In genomic region chr6:25387483-25387882, GRCh38 we compare ENCODE assay signal across 20 cellular contexts.
DNase-seq lines count a peak whose midpoint lies in the region; ATAC-seq and TF ChIP-seq lines count a peak whose summit lies in the region.
"Had no signal": no experiment of that assay in that cellular context is flagged by ENCODE, and none has a peak within 500 bp of the region (broad histone marks: within the 10 kb centered on the region; RNA-seq: fewer than 3 reads in every experiment).

No MANE protein-coding gene starts in this region.

- no TSS peak for BruUV-seq in OCI-LY7 (replicated peaks; lab: Mats Ljungman, UMichigan)

- H2AFZ ChIP-seq in OCI-LY7 (ENCODE audit: low read length), result no peak overlapping the region
- H2AFZ ChIP-seq: GM23248 had no signal

- peaks cover 13% of the 10 kb centered on the region for H3K4me1 Mint-ChIP-seq in activated CD4-positive, alpha-beta memory T cell treated with anti-CD3 and anti-CD28 coated beads for 36 hours (ENCODE audit: low read depth)

- peak overlapping the region; percentile 82 for H3K4me2 ChIP-seq in OCI-LY7 (ENCODE audit: low read length)

- peak overlapping the region; percentile 99 for H3K27ac ChIP-seq in OCI-LY7 (ENCODE audit: low read depth, low read length, poor library complexity, severe bottlenecking)
- H3K27ac ChIP-seq: GM23248, uterus had no signal

- no peaks in the 10 kb centered on the region for H3K9me2 ChIP-seq in OCI-LY7 (ENCODE audit: insufficient read depth, low read length)

- H3K79me2 ChIP-seq in OCI-LY7 (ENCODE audit: insufficient read depth, low read depth, low read length), result peaks cover 80% of the 10 kb centered on the region

- no peak overlapping the region for H3K4me3 ChIP-seq in GM06990 (replicated peaks; ENCODE audit: low read depth, low read length)
- H3K4me3 ChIP-seq in OCI-LY7 (ENCODE audit: low read depth, low read length, poor library complexity, severe bottlenecking), result peak overlapping the region; percentile 60
- H3K4me3 ChIP-seq: GM23248, skin epidermis, uterus had no signal

- 0 out of 2 replicates have a peak, but pooled peaks cover 6% of the 10 kb centered on the region for H3K9me3 ChIP-seq in OCI-LY7 (ENCODE audit: low read length)
- H3K9me3 ChIP-seq: uterus had no signal

- no peak overlapping the region for H3K4me3 Mint-ChIP-seq in activated CD4-positive, alpha-beta memory T cell treated with anti-CD3 and anti-CD28 coated beads for 36 hours
- H3K4me3 Mint-ChIP-seq: activated T-helper 1 cell treated with anti-CD3 and anti-CD28 coated beads, Interleukin-12 subunit alpha, Interleukin-12 subunit beta, Interleukin-2, Interleukin-4 antibody, amounts not matched to agents 30 ng/mL and 10 ng/mL and 1 ng/mL, durations not matched to agents 14 hours and 24 hours and 36 hours; stimulated activated naive CD8-positive, alpha-beta T cell treated with anti-CD3 and anti-CD28 coated beads, Interleukin-15, Interleukin-2, amounts not matched to agents 100 ng/mL and 50 ng/mL, for 24 hours had no signal

- DNase-seq in GM06990 (ENCODE audit: extremely low read depth, insufficient read length) (peak; percentile 28), GM19238 (ENCODE audit: insufficient read length, low spot score) (peak; percentile 19), OCI-LY7 (ENCODE audit: low spot score) (peak; percentile 90), posterior cingulate gyrus (no peak)
- DNase-seq in stimulated activated CD4-positive, alpha-beta T cell treated with anti-CD3 and anti-CD28 coated beads, Interleukin-12 subunit alpha, Interleukin-12 subunit beta, amount 100 ng/mL, for 4 hours, result no peak
- DNase-seq in activated CD4-positive, alpha-beta memory T cell treated with anti-CD3 and anti-CD28 coated beads for 36 hours, result no peak
- DNase-seq: ACHN; activated CD4-positive, alpha-beta T cell treated with anti-CD3 and anti-CD28 coated beads, Interleukin-2, amount 50 U/mL, for 4 hours; amniotic stem cell; GM23248; islet precursor cell; NCI-H774; SHP77 treated with DMSO at 0.1 percent for 48 hours; T1000; uterus had no signal

- POLR2A ChIA-PET in OCI-LY7 (lab: Charles Lee), result interaction anchor here (0.6 to 13.5 kb wide), 14 partner anchors 11 to 816 kb away, joined by 3 to 233 read pairs (median 4); partner anchors contain the start of gene CARMIL1
- POLR2A ChIA-PET in activated CD4-positive, alpha-beta memory T cell treated with anti-CD3 and anti-CD28 coated beads for 36 hours (lab: Charles Lee), result no interaction called here

- no peaks in the 10 kb centered on the region for H3K9me3 Mint-ChIP-seq in activated CD4-positive, alpha-beta memory T cell treated with anti-CD3 and anti-CD28 coated beads for 36 hours
- H3K9me3 Mint-ChIP-seq: activated T-helper 1 cell treated with anti-CD3 and anti-CD28 coated beads, Interleukin-12 subunit alpha, Interleukin-12 subunit beta, Interleukin-2, Interleukin-4 antibody, amounts not matched to agents 30 ng/mL and 10 ng/mL and 1 ng/mL, durations not matched to agents 14 hours and 24 hours and 36 hours; stimulated activated naive CD8-positive, alpha-beta T cell treated with anti-CD3 and anti-CD28 coated beads, Interleukin-15, Interleukin-2, amounts not matched to agents 100 ng/mL and 50 ng/mL, for 24 hours had no signal

- CTCF ChIA-PET in OCI-LY7 (lab: Charles Lee; ENCODE audit: unreplicated experiment), result interaction anchor here (1.0 kb wide), 1 partner anchor 9 kb away, joined by 6 read pairs; no protein-coding TSS in a partner anchor
- CTCF ChIA-PET in activated CD4-positive, alpha-beta memory T cell treated with anti-CD3 and anti-CD28 coated beads for 36 hours (lab: Charles Lee), result no interaction called here

- no peaks in the 10 kb centered on the region for H3K36me3 Mint-ChIP-seq in activated CD4-positive, alpha-beta memory T cell treated with anti-CD3 and anti-CD28 coated beads for 36 hours

- H3K4me1 ChIP-seq in OCI-LY7 (ENCODE audit: insufficient read depth, low read length, poor library complexity, severe bottlenecking), result peaks cover 96% of the 10 kb centered on the region

- H4K20me1 ChIP-seq in OCI-LY7 (ENCODE audit: insufficient read depth, low read length), result no peaks in the 10 kb centered on the region

- ATAC-seq in HG02870 (IDR thresholded peaks at IDR 0.05; ENCODE audit: unreplicated experiment), result peak; percentile 77
- no peak for ATAC-seq in HG03025 (IDR thresholded peaks at IDR 0.05; ENCODE audit: low FRiP score, unreplicated experiment)

- H3K27me3 Mint-ChIP-seq in activated CD4-positive, alpha-beta memory T cell treated with anti-CD3 and anti-CD28 coated beads for 36 hours, result no peaks in the 10 kb centered on the region
- H3K27me3 Mint-ChIP-seq: stimulated activated naive CD8-positive, alpha-beta T cell treated with anti-CD3 and anti-CD28 coated beads, Interleukin-15, Interleukin-2, amounts not matched to agents 100 ng/mL and 50 ng/mL, for 24 hours had no signal

- intact Hi-C loops in OCI-LY7 (cut with micrococcal nuclease; ENCODE audit: unreplicated experiment), result loop anchor here (1.0 to 10.0 kb wide), 5 partner anchors 103 to 1757 kb away; a partner anchor contains a TSS
- intact Hi-C loops in activated CD4-positive, alpha-beta memory T cell treated with anti-CD3 and anti-CD28 coated beads for 36 hours (cut with micrococcal nuclease), result no loop called here
- intact Hi-C loops in posterior cingulate gyrus (cut with DNase I), result no loop called here

- H3K27me3 ChIP-seq in GM06990 (replicated peaks; ENCODE audit: control insufficient read depth, insufficient read depth, low read length), result no peaks in the 10 kb centered on the region
- H3K27me3 ChIP-seq: uterus had no signal

- TF ChIP-seq CTCF in GM06990 (IDR thresholded peaks at IDR 0.05; ENCODE audit: insufficient read depth, low read length, poor library complexity, severe bottlenecking), result no peak
- no peak for TF ChIP-seq CTCF in OCI-LY7 (conservative IDR thresholded peaks at IDR 0.05; ENCODE audit: low read length)

- H3K27ac Mint-ChIP-seq in activated CD4-positive, alpha-beta memory T cell treated with anti-CD3 and anti-CD28 coated beads for 36 hours, result no peak overlapping the region
- H3K27ac Mint-ChIP-seq: activated T-helper 1 cell treated with anti-CD3 and anti-CD28 coated beads, Interleukin-12 subunit alpha, Interleukin-12 subunit beta, Interleukin-2, Interleukin-4 antibody, amounts not matched to agents 30 ng/mL and 10 ng/mL and 1 ng/mL, durations not matched to agents 14 hours and 24 hours and 36 hours; stimulated activated naive CD8-positive, alpha-beta T cell treated with anti-CD3 and anti-CD28 coated beads, Interleukin-15, Interleukin-2, amounts not matched to agents 100 ng/mL and 50 ng/mL, for 24 hours had no signal

- H3K36me3 ChIP-seq in GM06990 (ENCODE audit: control insufficient read depth, insufficient read depth, low read length) (no peaks in the 10 kb centered on the region), OCI-LY7 (ENCODE audit: insufficient read depth, low read length) (peaks cover 5% of the 10 kb centered on the region)
- H3K36me3 ChIP-seq: uterus had no signal

Comparison
In these comparisons a context has a peak if more than half of its experiments do, and no peak if none do; other contexts are left out.
1. DNase-seq: peak in GM06990 (single experiment), GM19238 (single experiment) and OCI-LY7 (single experiment); none in stimulated activated CD4-positive, alpha-beta T cell treated with anti-CD3 and anti-CD28 coated beads, Interleukin-12 subunit alpha, Interleukin-12 subunit beta, amount 100 ng/mL, for 4 hours (single experiment), activated CD4-positive, alpha-beta memory T cell treated with anti-CD3 and anti-CD28 coated beads for 36 hours (single experiment) and posterior cingulate gyrus (0 of 10).